ENCODE assay signal across 11 cellular contexts in genomic region chr2:43136011-43136799, GRCh38.
DNase-seq lines count a peak whose midpoint lies in the region; ATAC-seq, FAIRE-seq and TF ChIP-seq lines count a peak whose summit lies in the region.
"Had no signal": no experiment of that assay in that cellular context is flagged by ENCODE, and none has a peak within 500 bp of the region (broad histone marks: within the 10 kb centered on the region; RNA-seq: fewer than 3 reads in every experiment).

No MANE protein-coding gene starts in this region.

- intact Hi-C loops in kidney (cut with DNase I) (no loop called here), transverse colon (cut with DNase I; ENCODE audit: low total_unique reads) (no loop called here)

- DNase-seq in activated naive CD4-positive, alpha-beta T cell treated with anti-CD3 and anti-CD28 coated beads, Interleukin-2, amount 50 U/mL, for 16 hours: no peak
- DNase-seq in T-helper 17 cell (no peak), kidney (peak; percentile 69), transverse colon (no peak), NCI-H146 (lab: John Stamatoyannopoulos, UW) (no peak), substantia nigra (lab: John Stamatoyannopoulos, UW) (no peak)
- DNase-seq: NCI-H1930 had no signal

- H3K4me1 ChIP-seq in kidney (ENCODE audit: control insufficient read depth in 1 of 2, insufficient read depth in 1 of 2, low read depth in 1 of 2, low read length in 2 of 2): peaks cover 0 to 20% of the 10 kb centered on the region in 2 donors
- H3K4me1 ChIP-seq in transverse colon: peaks cover 24 to 64% (median 30%) of the 10 kb centered on the region in 4 donors

- no peak overlapping the region for H3K9ac ChIP-seq in kidney (ENCODE audit: low read length in 2 of 2)

- TF ChIP-seq POLR2A in transverse colon (IDR thresholded peaks at IDR 0.05): no peak

- TF ChIP-seq CTCF in kidney (IDR thresholded peaks at IDR 0.05; ENCODE audit: borderline replicate concordance, extremely low read depth, insufficient read depth): no peak
- no peak for TF ChIP-seq CTCF in transverse colon (IDR thresholded peaks at IDR 0.05)

- in situ Hi-C loops in transverse colon (cut with MboI; ENCODE audit: low pct_ligation_motif_present in 1 of 4, low pct_unique_long_range_greater_than_20kb in 1 of 4, low sequenced_read_pairs in 3 of 4): no loop called here

- H3K36me3 ChIP-seq in kidney (ENCODE audit: control insufficient read depth in 1 of 2, insufficient read depth in 2 of 2, low read length in 2 of 2) (no peaks in the 10 kb centered on the region), transverse colon (no peaks in the 10 kb centered on the region)
- H3K36me3 ChIP-seq: gastroesophageal sphincter had no signal

- no peak for ATAC-seq in T-helper 17 cell
- ATAC-seq in HG02588 (IDR thresholded peaks at IDR 0.05; ENCODE audit: unreplicated experiment): no peak
- ATAC-seq: gastroesophageal sphincter had no signal

- no peak for FAIRE-seq in kidney (lab: Jason Lieb, UNC)

- no peaks in the 10 kb centered on the region for H3K27me3 Mint-ChIP-seq in activated naive CD4-positive, alpha-beta T cell treated with anti-CD3 and anti-CD28 coated beads, Interleukin-2, amount 50 U/mL, for 24 hours
- no peaks in the 10 kb centered on the region for H3K27me3 Mint-ChIP-seq in T-helper 17 cell

- peak overlapping the region; percentile 69 for H3K4me3 Mint-ChIP-seq in activated naive CD4-positive, alpha-beta T cell treated with anti-CD3 and anti-CD28 coated beads, Interleukin-2, amount 50 U/mL, for 24 hours
- H3K4me3 Mint-ChIP-seq in T-helper 17 cell: peak overlapping the region; percentile 82

- H3K36me3 Mint-ChIP-seq in activated naive CD4-positive, alpha-beta T cell treated with anti-CD3 and anti-CD28 coated beads, Interleukin-2, amount 50 U/mL, for 24 hours: no peaks in the 10 kb centered on the region
- no peaks in the 10 kb centered on the region for H3K36me3 Mint-ChIP-seq in T-helper 17 cell (ENCODE audit: low read depth)

- H3K27ac ChIP-seq in kidney (ENCODE audit: low read depth in 2 of 2, low read length in 2 of 2) (no peak overlapping the region), transverse colon (peak overlapping the region; percentile 42 to 83 (median 51)), substantia nigra (ENCODE audit: low read depth, low read length, poor library complexity, severe bottlenecking) (no peak overlapping the region)

- peak overlapping the region; percentile 89 for H3K27ac Mint-ChIP-seq in activated naive CD4-positive, alpha-beta T cell treated with anti-CD3 and anti-CD28 coated beads, Interleukin-2, amount 50 U/mL, for 24 hours
- peak overlapping the region; percentile 99 for H3K27ac Mint-ChIP-seq in T-helper 17 cell

- H3K4me1 Mint-ChIP-seq in activated naive CD4-positive, alpha-beta T cell treated with anti-CD3 and anti-CD28 coated beads, Interleukin-2, amount 50 U/mL, for 24 hours: peaks cover 87% of the 10 kb centered on the region
- H3K4me1 Mint-ChIP-seq in T-helper 17 cell: peaks cover 70% of the 10 kb centered on the region

- no peak overlapping the region for H3K4me3 ChIP-seq in kidney (ENCODE audit: low read length in 2 of 2)
- H3K4me3 ChIP-seq in transverse colon: no peak overlapping the region
- H3K4me3 ChIP-seq: coronary artery, gastroesophageal sphincter had no signal

- H3K27me3 ChIP-seq in transverse colon: no peaks in the 10 kb centered on the region
- H3K27me3 ChIP-seq: gastroesophageal sphincter had no signal

- WGBS in transverse colon (ENCODE audit: low coverage in 1 of 2), 2 donors: 73 to 78% methylated on average over 2 to 11 of the region's 11 CpGs

- H3K9me3 ChIP-seq in T-helper 17 cell (ENCODE audit: control insufficient read depth, low read length, poor library complexity, severe bottlenecking): no peaks in the 10 kb centered on the region
- no peaks in the 10 kb centered on the region for H3K9me3 ChIP-seq in kidney (ENCODE audit: control insufficient read depth in 1 of 2, low read length in 2 of 2)
- no peaks in the 10 kb centered on the region for H3K9me3 ChIP-seq in transverse colon
- H3K9me3 ChIP-seq: gastroesophageal sphincter had no signal

- no peak for TF ChIP-seq EP300 in transverse colon (IDR thresholded peaks at IDR 0.05; ENCODE audit: low read depth)

- H3K9me3 Mint-ChIP-seq in activated naive CD4-positive, alpha-beta T cell treated with anti-CD3 and anti-CD28 coated beads, Interleukin-2, amount 50 U/mL, for 24 hours: no peaks in the 10 kb centered on the region

Comparison
In these comparisons a context has a peak if more than half of its experiments do, and no peak if none do; other contexts are left out.
1. H3K27ac ChIP-seq: peak in transverse colon (4 of 4); none in kidney (0 of 2) and substantia nigra (single experiment).